1 cellular context compared by ENCODE assay signal in genomic region chr4:123806057-123806456, GRCh38.
TF ChIP-seq lines count a peak whose summit lies in the region.

No MANE protein-coding gene starts in this region.

TF ChIP-seq in IMR-90, 13 proteins besides CTCF, POLR2A, EP300 and RAD21 (continued from another document):
- TF ChIP-seq SMC3 (IDR thresholded peaks at IDR 0.05; ENCODE audit: low read depth, low read length) = no peak
- no peak for TF ChIP-seq MAZ (IDR thresholded peaks at IDR 0.05; ENCODE audit: borderline replicate concordance, low read depth, low read length)
TF ChIP-seq in IMR-90: peak in this region for 0.
